In the genomic region with DNA sequence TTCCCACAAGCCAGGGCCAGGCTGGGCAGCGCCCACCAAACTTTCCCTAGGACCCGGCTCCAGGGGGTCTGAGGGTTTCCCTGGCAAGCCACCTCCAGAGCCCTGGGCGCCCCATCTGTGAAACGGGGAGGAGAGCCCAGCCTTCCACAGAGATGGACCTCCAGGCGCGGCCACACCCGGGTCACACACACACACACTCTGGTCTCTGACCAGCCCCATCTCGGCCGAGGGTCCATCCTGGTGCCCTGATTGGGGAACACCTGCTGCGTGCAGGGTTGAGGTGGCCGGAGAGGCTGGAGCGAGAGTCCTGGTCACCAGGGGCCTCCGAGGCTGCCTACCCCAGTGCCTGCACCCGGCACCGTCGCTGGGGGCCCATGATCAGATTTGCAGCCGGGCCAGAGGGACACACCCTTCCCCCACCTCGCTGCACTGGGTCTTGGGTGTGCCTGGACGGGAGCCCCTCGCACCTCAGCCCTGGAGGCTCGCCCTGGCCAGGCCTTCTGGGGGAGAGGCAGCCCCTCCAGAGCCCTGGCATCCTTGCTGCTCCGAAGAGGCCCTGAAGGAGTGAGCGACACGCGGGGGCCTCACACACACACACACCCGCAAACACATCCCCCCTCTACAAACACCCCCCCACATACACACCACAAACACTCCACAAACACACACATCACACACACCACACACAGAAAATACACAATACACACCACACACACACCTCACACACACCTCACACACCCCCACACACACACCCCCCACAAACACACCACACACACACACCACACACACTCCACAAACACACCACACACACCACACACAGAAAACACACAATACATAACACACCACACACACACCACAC, we compare ENCODE assay signal across 1 cellular context.
A peak's percentile ranks its signal among the peaks of the same experiment; 100 is the strongest.
TF ChIP-seq lines count a peak whose summit lies in the region.

No MANE protein-coding gene starts in this region.

TF ChIP-seq in K562, 482 proteins besides CTCF, POLR2A, EP300 and RAD21 (continued from another document and continues in another):
- no peak for TF ChIP-seq MTF1 (CRISPR knock-in tag; IDR thresholded peaks at IDR 0.05; ENCODE audit: borderline replicate concordance)
- peak; percentile 31 for TF ChIP-seq HMGN3 (IDR thresholded peaks at IDR 0.05; ENCODE audit: borderline replicate concordance, extremely low read depth, insufficient read length, low read depth, low read length)
- no peak for TF ChIP-seq SRSF9 (IDR thresholded peaks at IDR 0.05; ENCODE audit: borderline replicate concordance, low read depth, low read length)
- no peak for TF ChIP-seq GATA2 (CRISPR knock-in tag; IDR thresholded peaks at IDR 0.05)
- no peak for TF ChIP-seq ZNF639 (CRISPR knock-in tag; conservative IDR thresholded peaks at IDR 0.05 in 1 of 2, IDR thresholded peaks at IDR 0.05 in 1 of 2)
- TF ChIP-seq, protein P1, sequence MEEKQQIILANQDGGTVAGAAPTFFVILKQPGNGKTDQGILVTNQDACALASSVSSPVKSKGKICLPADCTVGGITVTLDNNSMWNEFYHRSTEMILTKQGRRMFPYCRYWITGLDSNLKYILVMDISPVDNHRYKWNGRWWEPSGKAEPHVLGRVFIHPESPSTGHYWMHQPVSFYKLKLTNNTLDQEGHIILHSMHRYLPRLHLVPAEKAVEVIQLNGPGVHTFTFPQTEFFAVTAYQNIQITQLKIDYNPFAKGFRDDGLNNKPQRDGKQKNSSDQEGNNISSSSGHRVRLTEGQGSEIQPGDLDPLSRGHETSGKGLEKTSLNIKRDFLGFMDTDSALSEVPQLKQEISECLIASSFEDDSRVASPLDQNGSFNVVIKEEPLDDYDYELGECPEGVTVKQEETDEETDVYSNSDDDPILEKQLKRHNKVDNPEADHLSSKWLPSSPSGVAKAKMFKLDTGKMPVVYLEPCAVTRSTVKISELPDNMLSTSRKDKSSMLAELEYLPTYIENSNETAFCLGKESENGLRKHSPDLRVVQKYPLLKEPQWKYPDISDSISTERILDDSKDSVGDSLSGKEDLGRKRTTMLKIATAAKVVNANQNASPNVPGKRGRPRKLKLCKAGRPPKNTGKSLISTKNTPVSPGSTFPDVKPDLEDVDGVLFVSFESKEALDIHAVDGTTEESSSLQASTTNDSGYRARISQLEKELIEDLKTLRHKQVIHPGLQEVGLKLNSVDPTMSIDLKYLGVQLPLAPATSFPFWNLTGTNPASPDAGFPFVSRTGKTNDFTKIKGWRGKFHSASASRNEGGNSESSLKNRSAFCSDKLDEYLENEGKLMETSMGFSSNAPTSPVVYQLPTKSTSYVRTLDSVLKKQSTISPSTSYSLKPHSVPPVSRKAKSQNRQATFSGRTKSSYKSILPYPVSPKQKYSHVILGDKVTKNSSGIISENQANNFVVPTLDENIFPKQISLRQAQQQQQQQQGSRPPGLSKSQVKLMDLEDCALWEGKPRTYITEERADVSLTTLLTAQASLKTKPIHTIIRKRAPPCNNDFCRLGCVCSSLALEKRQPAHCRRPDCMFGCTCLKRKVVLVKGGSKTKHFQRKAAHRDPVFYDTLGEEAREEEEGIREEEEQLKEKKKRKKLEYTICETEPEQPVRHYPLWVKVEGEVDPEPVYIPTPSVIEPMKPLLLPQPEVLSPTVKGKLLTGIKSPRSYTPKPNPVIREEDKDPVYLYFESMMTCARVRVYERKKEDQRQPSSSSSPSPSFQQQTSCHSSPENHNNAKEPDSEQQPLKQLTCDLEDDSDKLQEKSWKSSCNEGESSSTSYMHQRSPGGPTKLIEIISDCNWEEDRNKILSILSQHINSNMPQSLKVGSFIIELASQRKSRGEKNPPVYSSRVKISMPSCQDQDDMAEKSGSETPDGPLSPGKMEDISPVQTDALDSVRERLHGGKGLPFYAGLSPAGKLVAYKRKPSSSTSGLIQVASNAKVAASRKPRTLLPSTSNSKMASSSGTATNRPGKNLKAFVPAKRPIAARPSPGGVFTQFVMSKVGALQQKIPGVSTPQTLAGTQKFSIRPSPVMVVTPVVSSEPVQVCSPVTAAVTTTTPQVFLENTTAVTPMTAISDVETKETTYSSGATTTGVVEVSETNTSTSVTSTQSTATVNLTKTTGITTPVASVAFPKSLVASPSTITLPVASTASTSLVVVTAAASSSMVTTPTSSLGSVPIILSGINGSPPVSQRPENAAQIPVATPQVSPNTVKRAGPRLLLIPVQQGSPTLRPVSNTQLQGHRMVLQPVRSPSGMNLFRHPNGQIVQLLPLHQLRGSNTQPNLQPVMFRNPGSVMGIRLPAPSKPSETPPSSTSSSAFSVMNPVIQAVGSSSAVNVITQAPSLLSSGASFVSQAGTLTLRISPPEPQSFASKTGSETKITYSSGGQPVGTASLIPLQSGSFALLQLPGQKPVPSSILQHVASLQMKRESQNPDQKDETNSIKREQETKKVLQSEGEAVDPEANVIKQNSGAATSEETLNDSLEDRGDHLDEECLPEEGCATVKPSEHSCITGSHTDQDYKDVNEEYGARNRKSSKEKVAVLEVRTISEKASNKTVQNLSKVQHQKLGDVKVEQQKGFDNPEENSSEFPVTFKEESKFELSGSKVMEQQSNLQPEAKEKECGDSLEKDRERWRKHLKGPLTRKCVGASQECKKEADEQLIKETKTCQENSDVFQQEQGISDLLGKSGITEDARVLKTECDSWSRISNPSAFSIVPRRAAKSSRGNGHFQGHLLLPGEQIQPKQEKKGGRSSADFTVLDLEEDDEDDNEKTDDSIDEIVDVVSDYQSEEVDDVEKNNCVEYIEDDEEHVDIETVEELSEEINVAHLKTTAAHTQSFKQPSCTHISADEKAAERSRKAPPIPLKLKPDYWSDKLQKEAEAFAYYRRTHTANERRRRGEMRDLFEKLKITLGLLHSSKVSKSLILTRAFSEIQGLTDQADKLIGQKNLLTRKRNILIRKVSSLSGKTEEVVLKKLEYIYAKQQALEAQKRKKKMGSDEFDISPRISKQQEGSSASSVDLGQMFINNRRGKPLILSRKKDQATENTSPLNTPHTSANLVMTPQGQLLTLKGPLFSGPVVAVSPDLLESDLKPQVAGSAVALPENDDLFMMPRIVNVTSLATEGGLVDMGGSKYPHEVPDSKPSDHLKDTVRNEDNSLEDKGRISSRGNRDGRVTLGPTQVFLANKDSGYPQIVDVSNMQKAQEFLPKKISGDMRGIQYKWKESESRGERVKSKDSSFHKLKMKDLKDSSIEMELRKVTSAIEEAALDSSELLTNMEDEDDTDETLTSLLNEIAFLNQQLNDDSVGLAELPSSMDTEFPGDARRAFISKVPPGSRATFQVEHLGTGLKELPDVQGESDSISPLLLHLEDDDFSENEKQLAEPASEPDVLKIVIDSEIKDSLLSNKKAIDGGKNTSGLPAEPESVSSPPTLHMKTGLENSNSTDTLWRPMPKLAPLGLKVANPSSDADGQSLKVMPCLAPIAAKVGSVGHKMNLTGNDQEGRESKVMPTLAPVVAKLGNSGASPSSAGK (IDR thresholded peaks at IDR 0.05) = no peak
- TF ChIP-seq, protein P2, sequence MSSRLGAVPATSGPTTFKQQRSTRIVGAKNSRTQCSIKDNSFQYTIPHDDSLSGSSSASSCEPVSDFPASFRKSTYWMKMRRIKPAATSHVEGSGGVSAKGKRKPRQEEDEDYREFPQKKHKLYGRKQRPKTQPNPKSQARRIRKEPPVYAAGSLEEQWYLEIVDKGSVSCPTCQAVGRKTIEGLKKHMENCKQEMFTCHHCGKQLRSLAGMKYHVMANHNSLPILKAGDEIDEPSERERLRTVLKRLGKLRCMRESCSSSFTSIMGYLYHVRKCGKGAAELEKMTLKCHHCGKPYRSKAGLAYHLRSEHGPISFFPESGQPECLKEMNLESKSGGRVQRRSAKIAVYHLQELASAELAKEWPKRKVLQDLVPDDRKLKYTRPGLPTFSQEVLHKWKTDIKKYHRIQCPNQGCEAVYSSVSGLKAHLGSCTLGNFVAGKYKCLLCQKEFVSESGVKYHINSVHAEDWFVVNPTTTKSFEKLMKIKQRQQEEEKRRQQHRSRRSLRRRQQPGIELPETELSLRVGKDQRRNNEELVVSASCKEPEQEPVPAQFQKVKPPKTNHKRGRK (tag; IDR thresholded peaks at IDR 0.05) = no peak
- 0 out of 2 replicates have a peak, but pooled peaks have one; percentile 11 for TF ChIP-seq OTX1 (CRISPR knock-in tag; IDR thresholded peaks at IDR 0.05)
- peak; percentile 32; the same call in 1 of the 2 replicates for TF ChIP-seq EGR1 (conservative IDR thresholded peaks at IDR 0.05)
- TF ChIP-seq TRIM24 (IDR thresholded peaks at IDR 0.05) = peak; percentile 39 to 60; a peak in 3 of 4 replicates
- TF ChIP-seq, protein P3, sequence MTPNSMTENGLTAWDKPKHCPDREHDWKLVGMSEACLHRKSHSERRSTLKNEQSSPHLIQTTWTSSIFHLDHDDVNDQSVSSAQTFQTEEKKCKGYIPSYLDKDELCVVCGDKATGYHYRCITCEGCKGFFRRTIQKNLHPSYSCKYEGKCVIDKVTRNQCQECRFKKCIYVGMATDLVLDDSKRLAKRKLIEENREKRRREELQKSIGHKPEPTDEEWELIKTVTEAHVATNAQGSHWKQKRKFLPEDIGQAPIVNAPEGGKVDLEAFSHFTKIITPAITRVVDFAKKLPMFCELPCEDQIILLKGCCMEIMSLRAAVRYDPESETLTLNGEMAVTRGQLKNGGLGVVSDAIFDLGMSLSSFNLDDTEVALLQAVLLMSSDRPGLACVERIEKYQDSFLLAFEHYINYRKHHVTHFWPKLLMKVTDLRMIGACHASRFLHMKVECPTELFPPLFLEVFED (CRISPR knock-in tag; conservative IDR thresholded peaks at IDR 0.05) = 0 out of 2 replicates have a peak, but pooled peaks have one; percentile 30
- no peak for TF ChIP-seq ESRRB (CRISPR knock-in tag; IDR thresholded peaks at IDR 0.05; ENCODE audit: borderline replicate concordance)
- peak; percentile 61; the same call in 1 of the 2 replicates for TF ChIP-seq ZBTB5 (IDR thresholded peaks at IDR 0.05)
- TF ChIP-seq PKNOX1 (IDR thresholded peaks at IDR 0.05) = no peak; the same call in 1 of the 2 replicates
- TF ChIP-seq FOXK2 (conservative IDR thresholded peaks at IDR 0.05 in 1 of 2, IDR thresholded peaks at IDR 0.05 in 1 of 2; ENCODE audit: low read depth in 2 of 2) = 0 out of 4 replicates have a peak, but pooled peaks of 1 of the 2 experiments have one; percentile 28
- TF ChIP-seq MEF2A (IDR thresholded peaks at IDR 0.05; ENCODE audit: control insufficient read depth, low read depth, low read length) = 0 out of 2 replicates have a peak, but pooled peaks have one; percentile 13
- no peak for TF ChIP-seq ZNF75A (CRISPR knock-in tag; IDR thresholded peaks at IDR 0.05)
- no peak for TF ChIP-seq SREBF1 (IDR thresholded peaks at IDR 0.05; ENCODE audit: borderline replicate concordance, low read depth, low read length)
- no peak for TF ChIP-seq RHOXF2B (CRISPR knock-in tag; conservative IDR thresholded peaks at IDR 0.05)
- TF ChIP-seq ZNF133 (CRISPR knock-in tag; IDR thresholded peaks at IDR 0.05) = no peak
- peak; percentile 33; the same call in 1 of the 2 replicates for TF ChIP-seq ZBTB2 (IDR thresholded peaks at IDR 0.05)
- TF ChIP-seq TRIM25 (IDR thresholded peaks at IDR 0.05; ENCODE audit: borderline replicate concordance) = peak; percentile 72; the same call in 1 of the 2 replicates
